ENCODE assay signal across 23 cellular contexts in genomic region chr7:150326657-150327268, GRCh38. TPM values are rescaled to one million over a fixed set of nuclear protein-coding genes. Genes with fewer than 3 reads are reported as not detected.
DNase-seq lines count a peak whose midpoint lies in the region; ATAC-seq lines count a peak whose summit lies in the region.
"Had no signal": no experiment of that assay in that cellular context is flagged by ENCODE, and none has a peak within 500 bp of the region (broad histone marks: within the 10 kb centered on the region; RNA-seq: fewer than 3 reads in every experiment).

No MANE protein-coding gene starts in this region.

- H4K12ac ChIP-seq in trophoblast cell (ENCODE audit: low read depth, low read length): no peak overlapping the region

- H3K9me3 Mint-ChIP-seq in CD8-positive, alpha-beta memory T cell: no peaks in the 10 kb centered on the region
- no peaks in the 10 kb centered on the region for H3K9me3 Mint-ChIP-seq in effector memory CD8-positive, alpha-beta T cell
- H3K9me3 Mint-ChIP-seq: CD8-positive, alpha-beta T cell; GM23338 had no signal

- POLR2A ChIA-PET in CD8-positive, alpha-beta memory T cell (lab: Charles Lee): no interaction called here

- H2BK5ac ChIP-seq in trophoblast cell (ENCODE audit: low read depth, low read length, poor library complexity): no peak overlapping the region

- H4K91ac ChIP-seq in trophoblast cell (ENCODE audit: low read depth, low read length): peak overlapping the region; percentile 32

- no peaks in the 10 kb centered on the region for H3K9me3 ChIP-seq in CD8-positive, alpha-beta memory T cell (ENCODE audit: low read length)
- H3K9me3 ChIP-seq in trophoblast cell (ENCODE audit: insufficient read depth, low read depth, low read length): peaks cover 3% of the 10 kb centered on the region
- H3K9me3 ChIP-seq: SK-N-SH had no signal

- H3K36me3 Mint-ChIP-seq in CD8-positive, alpha-beta memory T cell: peaks cover 0 to 68% (median 13%) of the 10 kb centered on the region in 3 donors
- H3K36me3 Mint-ChIP-seq in effector memory CD8-positive, alpha-beta T cell (ENCODE audit: insufficient read depth): peaks cover 4% of the 10 kb centered on the region

- H3K27me3 Mint-ChIP-seq in CD8-positive, alpha-beta memory T cell: no peaks in the 10 kb centered on the region
- no peaks in the 10 kb centered on the region for H3K27me3 Mint-ChIP-seq in effector memory CD8-positive, alpha-beta T cell

- H3K4me3 ChIP-seq in CD8-positive, alpha-beta memory T cell (ENCODE audit: low read length): no peak overlapping the region
- no peak overlapping the region for H3K4me3 ChIP-seq in trophoblast cell (ENCODE audit: low read depth, low read length)
- H3K4me3 ChIP-seq: BLaER1, GM23338 had no signal

- H3K23ac ChIP-seq in trophoblast cell (ENCODE audit: low read length): no peak overlapping the region

- H2AFZ ChIP-seq in trophoblast cell (ENCODE audit: insufficient read depth, low read length, poor library complexity): no peak overlapping the region
- H2AFZ ChIP-seq: GM23338 had no signal

- no peak for ATAC-seq in effector memory CD8-positive, alpha-beta T cell (replicated peaks)
- ATAC-seq in GM21825 (IDR thresholded peaks at IDR 0.05; ENCODE audit: unreplicated experiment): no peak
- ATAC-seq: CD8-positive, alpha-beta T cell; GM23338 had no signal

- peak overlapping the region; percentile 38 for H2AK5ac ChIP-seq in trophoblast cell (ENCODE audit: low read length)

- peaks cover 33% of the 10 kb centered on the region for H3K79me1 ChIP-seq in trophoblast cell (ENCODE audit: low read length)

- H3K4me1 Mint-ChIP-seq in CD8-positive, alpha-beta memory T cell: peaks cover 27 to 43% (median 37%) of the 10 kb centered on the region in 3 donors
- H3K4me1 Mint-ChIP-seq in effector memory CD8-positive, alpha-beta T cell (ENCODE audit: low read depth in 2 of 2): peaks cover 30 to 42% of the 10 kb centered on the region in 2 donors

- H3K14ac ChIP-seq in trophoblast cell (ENCODE audit: low read length): no peak overlapping the region

- peak overlapping the region in 1 of 7 donors; percentile 0 for H3K4me3 Mint-ChIP-seq in CD8-positive, alpha-beta memory T cell
- no peak overlapping the region for H3K4me3 Mint-ChIP-seq in effector memory CD8-positive, alpha-beta T cell
- H3K4me3 Mint-ChIP-seq: CD8-positive, alpha-beta T cell; GM23338 had no signal

- CTCF ChIA-PET in CD8-positive, alpha-beta memory T cell (lab: Charles Lee): interaction anchor here (1.4 kb wide), 1 partner anchor 10 kb away, joined by 4 read pairs; no protein-coding TSS in a partner anchor

- peaks cover 15% of the 10 kb centered on the region for H3K4me1 ChIP-seq in CD8-positive, alpha-beta memory T cell (ENCODE audit: insufficient read depth, low read length)
- H3K4me1 ChIP-seq in trophoblast cell (ENCODE audit: control insufficient read depth in 1 of 2, insufficient read depth in 2 of 2, low read length in 2 of 2): peaks cover 24% of the 10 kb centered on the region in 2 experiments

- no peak overlapping the region for H3K4ac ChIP-seq in trophoblast cell (ENCODE audit: low read depth, low read length)

- H2BK12ac ChIP-seq in trophoblast cell (ENCODE audit: low read length): peak overlapping the region; percentile 34

- H3K79me2 ChIP-seq in trophoblast cell (ENCODE audit: control insufficient read depth, insufficient read depth, low read length, poor library complexity): peaks cover 2% of the 10 kb centered on the region

- H3K36me3 ChIP-seq in CD8-positive, alpha-beta memory T cell (ENCODE audit: insufficient read depth, low read length): peaks cover 22% of the 10 kb centered on the region
- H3K36me3 ChIP-seq in trophoblast cell (ENCODE audit: control insufficient read depth in 1 of 2, insufficient read depth in 2 of 2, low read length in 2 of 2): no peaks in the 10 kb centered on the region
- H3K36me3 ChIP-seq: BLaER1 had no signal

- H3K9ac ChIP-seq in trophoblast cell (ENCODE audit: low read length): no peak overlapping the region
- H3K9ac ChIP-seq: BLaER1, KMS-11, SK-N-SH had no signal

- H3K27me3 ChIP-seq in CD8-positive, alpha-beta memory T cell (ENCODE audit: insufficient read depth, low read length, poor library complexity, severe bottlenecking): no peaks in the 10 kb centered on the region
- no peaks in the 10 kb centered on the region for H3K27me3 ChIP-seq in trophoblast cell (ENCODE audit: insufficient read depth, low read length)

- H4K8ac ChIP-seq in trophoblast cell (ENCODE audit: low read depth, low read length): no peak overlapping the region

- WGBS in trophoblast cell (ENCODE audit: extremely low coverage, insufficient coverage, insufficient read length): no CpG with 5 or more reads among the region's 4 CpGs

- H3K27ac Mint-ChIP-seq in CD8-positive, alpha-beta memory T cell: peak overlapping the region in 1 of 8 donors; percentile 3
- peak overlapping the region; percentile 25 to 97 for H3K27ac Mint-ChIP-seq in effector memory CD8-positive, alpha-beta T cell
- H3K27ac Mint-ChIP-seq: CD8-positive, alpha-beta T cell; GM23338 had no signal

- no peak overlapping the region for H3K4me2 ChIP-seq in trophoblast cell (ENCODE audit: low read length)
- H3K4me2 ChIP-seq: BLaER1, GM23338, KMS-11, SK-N-SH had no signal

- H3K18ac ChIP-seq in trophoblast cell (ENCODE audit: low read length): no peak overlapping the region

- peak overlapping the region; percentile 6 for H3K27ac ChIP-seq in CD8-positive, alpha-beta memory T cell (ENCODE audit: low read depth, low read length)
- H3K27ac ChIP-seq in trophoblast cell (ENCODE audit: low read depth, low read length): no peak overlapping the region
- H3K27ac ChIP-seq: BLaER1, KMS-11 had no signal

- DNase-seq in CD1c-positive myeloid dendritic cell (ENCODE audit: extremely low spot score): peak; percentile 23
- DNase-seq in CD8-positive, alpha-beta memory T cell: no peak
- no peak for DNase-seq in effector memory CD8-positive, alpha-beta T cell
- DNase-seq in trophoblast cell: no peak
- DNase-seq in mucosa of gallbladder (ENCODE audit: low spot score): no peak
- no peak for DNase-seq in activated CD4-positive, CD25-positive, alpha-beta regulatory T cell treated with anti-CD3 and anti-CD28 coated beads, Interleukin-2, amount 50 U/mL, for 72 hours
- DNase-seq: CD8-positive, alpha-beta T cell; DMS53; EL; GF-D8; HCEC 1CT; NCI-H1105; NCI-H146; NCI-H2029; NCI-H226; NCI-H510A treated with DMSO at 0.1 percent for 48 hours; NCI-H748 treated with DMSO at 0.1 percent for 48 hours; SIG-M5; SK-N-SH had no signal

- no peak overlapping the region for H2BK120ac ChIP-seq in trophoblast cell (ENCODE audit: insufficient read depth, low read length, poor library complexity)

RNA-seq across cellular contexts. Expression of gene ACTR3C, which starts 3.4 kb away (rescaled TPM):
- 1 to 10 TPM; 4.5 to 6.6 TPM for total RNA-seq in CD8-positive, alpha-beta memory T cell
- polyA plus RNA-seq in CD8-positive, alpha-beta memory T cell: 4.7 TPM
- polyA plus RNA-seq in trophoblast cell (2013): 0.03 and 0.11 TPM in 2 replicates
- 22.4 TPM for total RNA-seq in mucosa of gallbladder

RNA-seq across cellular contexts. Expression of gene LRRC61, which starts 3.6 kb away (rescaled TPM):
- 10 to 100 TPM; 27.9 to 32.0 TPM for total RNA-seq in CD8-positive, alpha-beta memory T cell
- polyA plus RNA-seq in CD8-positive, alpha-beta memory T cell: 25.8 TPM
- polyA plus RNA-seq in trophoblast cell (2013): 0.15 and 0.32 TPM in 2 replicates
- total RNA-seq in mucosa of gallbladder: 11.7 TPM

RNA-seq across cellular contexts. Expression of gene RARRES2, which starts 14.7 kb away (rescaled TPM):
- total RNA-seq in CD8-positive, alpha-beta memory T cell: not detected
- not detected for polyA plus RNA-seq in CD8-positive, alpha-beta memory T cell
- 149 and 152 TPM in 2 replicates for polyA plus RNA-seq in trophoblast cell (2013)
- 143 TPM for total RNA-seq in mucosa of gallbladder
- total RNA-seq: CD8-positive, alpha-beta T cell had no signal

RNA-seq across cellular contexts. Expression of gene REPIN1, which starts 41.9 kb away (rescaled TPM):
- 10 to 100 TPM; 57.0 to 58.2 TPM for total RNA-seq in CD8-positive, alpha-beta memory T cell
- polyA plus RNA-seq in CD8-positive, alpha-beta memory T cell: 60.8 TPM
- polyA plus RNA-seq in trophoblast cell (2013): 165 and 168 TPM in 2 replicates
- total RNA-seq in mucosa of gallbladder: 145 TPM

RNA-seq across cellular contexts. Expression of gene ZNF775, which starts 52.4 kb away (rescaled TPM):
- total RNA-seq in CD8-positive, alpha-beta memory T cell: 1 to 10 TPM; 6.0 TPM
- 8.7 TPM for polyA plus RNA-seq in CD8-positive, alpha-beta memory T cell
- polyA plus RNA-seq in trophoblast cell (2013): 7.7 TPM in 2 replicates
- 9.4 TPM for total RNA-seq in mucosa of gallbladder

Comparison
In these comparisons a context has a peak if more than half of its experiments do, and no peak if none do; other contexts are left out.
1. RNA of gene RARRES2, which starts 14.7 kb away (total RNA-seq): 143 TPM in mucosa of gallbladder (single experiment); not detected in CD8-positive, alpha-beta memory T cell; every median in the first group is over 100 times any median in the second.